Comparison of ENCODE assay signal across 8 cellular contexts in the genomic region with DNA sequence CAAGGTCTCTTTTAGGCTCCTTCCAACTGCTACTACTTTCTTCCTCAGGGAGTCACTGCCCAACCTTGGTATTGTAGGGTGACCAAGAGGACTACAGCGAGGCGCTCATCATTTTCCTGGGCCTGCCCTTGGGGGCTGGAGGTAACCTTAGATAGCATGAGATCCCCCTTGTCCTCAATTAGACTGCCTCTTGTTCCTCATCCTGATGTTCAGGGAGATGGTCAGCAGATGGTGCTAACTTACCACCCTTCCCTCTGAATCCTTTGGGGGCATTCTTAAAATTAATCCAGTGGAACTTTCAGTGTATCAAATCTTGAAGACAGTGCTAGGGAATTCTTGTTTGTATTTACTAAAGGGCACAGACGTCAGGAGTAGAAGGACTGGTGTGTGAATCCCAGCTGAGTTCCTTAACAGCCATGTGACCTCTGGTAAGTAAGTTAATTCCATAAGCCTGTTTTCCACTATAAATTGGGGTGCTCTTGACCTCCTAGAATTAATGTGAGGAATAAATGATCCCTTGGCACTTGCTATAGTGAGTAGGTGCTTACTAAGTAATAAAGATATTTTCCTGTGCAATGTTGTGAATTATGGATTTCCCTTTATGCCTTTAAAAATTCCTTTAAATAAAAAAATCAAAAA. TPM values are rescaled to one million over a fixed set of nuclear protein-coding genes. Genes with fewer than 3 reads are reported as not detected.
DNase-seq lines count a peak whose midpoint lies in the region; ATAC-seq and TF ChIP-seq lines count a peak whose summit lies in the region.

No MANE protein-coding gene starts in this region.

- no peaks in the 10 kb centered on the region for H3K4me1 ChIP-seq in hepatocyte (ENCODE audit: insufficient read depth)
- no peaks in the 10 kb centered on the region for H3K4me1 ChIP-seq in thoracic aorta (ENCODE audit: control insufficient read depth in 1 of 2, low read depth in 2 of 2)

- H4K20me1 ChIP-seq in hepatocyte (ENCODE audit: insufficient read depth, poor library complexity, severe bottlenecking): no peaks in the 10 kb centered on the region

- 13% methylated on average over 3 of the region's 3 CpGs for WGBS in hepatocyte (ENCODE audit: low lambda C conversion rate, missing lambda C conversion rate)

- no peak overlapping the region for H3K4me2 ChIP-seq in hepatocyte

- no peak for ATAC-seq in thoracic aorta (ENCODE audit: insufficient number of reproducible peaks, low FRiP score, low read depth)

- H3K27ac ChIP-seq in hepatocyte (no peak overlapping the region), thoracic aorta (no peak overlapping the region)

- TF ChIP-seq CTCF in WI38 (IDR thresholded peaks at IDR 0.05; ENCODE audit: low read depth, low read length) (peak; percentile 72), hepatocyte (IDR thresholded peaks at IDR 0.05; ENCODE audit: poor library complexity) (peak; percentile 93), thoracic aorta (IDR thresholded peaks at IDR 0.05) (peak; percentile 9)

- H3K9me3 ChIP-seq in hepatocyte (ENCODE audit: low read depth) (no peaks in the 10 kb centered on the region), thoracic aorta (no peaks in the 10 kb centered on the region)

- H3K79me2 ChIP-seq in hepatocyte: peaks cover 8% of the 10 kb centered on the region

- H2AFZ ChIP-seq in hepatocyte: no peak overlapping the region

- H3K4me3 ChIP-seq in WI38 (ENCODE audit: low read depth, low read length) (no peak overlapping the region), hepatocyte (no peak overlapping the region), thoracic aorta (no peak overlapping the region)

- H3K9me2 ChIP-seq in hepatocyte (replicated peaks; ENCODE audit: insufficient read depth): no peaks in the 10 kb centered on the region

- H3K36me3 ChIP-seq in hepatocyte (replicated peaks; ENCODE audit: insufficient read depth, low read depth) (no peaks in the 10 kb centered on the region), thoracic aorta (no peaks in the 10 kb centered on the region)

- H3K27me3 ChIP-seq in hepatocyte: no peaks in the 10 kb centered on the region
- no peaks in the 10 kb centered on the region for H3K27me3 ChIP-seq in thoracic aorta (replicated peaks; ENCODE audit: insufficient read depth)

- DNase-seq in stimulated activated CD4-positive, alpha-beta T cell treated with anti-CD3 and anti-CD28 coated beads, Interleukin-15, amount 100 ng/mL, for 24 hours: peak; percentile 9
- DNase-seq in stimulated activated CD4-positive, alpha-beta T cell treated with anti-CD3 and anti-CD28 coated beads, Interleukin-2, amount 100 ng/mL, for 24 hours: no peak
- DNase-seq in NCI-H146 treated with DMSO at 0.1 percent for 48 hours (lab: John Stamatoyannopoulos, UW; ENCODE audit: unreplicated experiment): peak; percentile 1
- peak; percentile 51 for DNase-seq in hepatocyte (ENCODE audit: low spot score)
- no peak for DNase-seq in thoracic aorta (ENCODE audit: low spot score)
- DNase-seq in stimulated activated naive CD4-positive, alpha-beta T cell treated with Interleukin-2 at 50 U/mL for 16 hours (lab: John Stamatoyannopoulos, UW): no peak
- DNase-seq in occipital lobe (lab: John Stamatoyannopoulos, UW): no peak

RNA-seq across cellular contexts. Expression of a gene that starts 4.1 kb away (rescaled TPM):
- total RNA-seq in hepatocyte: 53.4 and 53.5 TPM in 2 replicates
- polyA plus RNA-seq in hepatocyte: 20.0 and 33.8 TPM in 2 replicates
- total RNA-seq in thoracic aorta: 10 to 100 TPM; 19.8 to 50.5 TPM
- total RNA-seq in occipital lobe: 71.0 TPM

RNA-seq across cellular contexts. Expression of a gene that starts 22.1 kb away (rescaled TPM):
- total RNA-seq in hepatocyte (62.9 and 67.1 TPM in 2 replicates), thoracic aorta (10 to 100 TPM in 1 of 2 donors, 1 to 10 TPM in 1; 8.5 to 15.8 TPM), occipital lobe (0.31 TPM)
- 69.2 and 96.4 TPM in 2 replicates for polyA plus RNA-seq in hepatocyte

RNA-seq across cellular contexts. Expression of a gene that starts 55.6 kb away (rescaled TPM):
- 15.2 and 18.7 TPM in 2 replicates for total RNA-seq in hepatocyte
- polyA plus RNA-seq in hepatocyte: 13.6 and 17.5 TPM in 2 replicates
- 10 to 100 TPM; 18.5 to 26.7 TPM for total RNA-seq in thoracic aorta
- 19.7 TPM for total RNA-seq in occipital lobe

Comparison
In these comparisons a context has a peak if more than half of its experiments do, and no peak if none do; other contexts are left out.
1. DNase-seq: peak in stimulated activated CD4-positive, alpha-beta T cell treated with anti-CD3 and anti-CD28 coated beads, Interleukin-15, amount 100 ng/mL, for 24 hours (single experiment), NCI-H146 treated with DMSO at 0.1 percent for 48 hours (single experiment) and hepatocyte (single experiment); none in stimulated activated CD4-positive, alpha-beta T cell treated with anti-CD3 and anti-CD28 coated beads, Interleukin-2, amount 100 ng/mL, for 24 hours (0 of 2), thoracic aorta (single experiment), stimulated activated naive CD4-positive, alpha-beta T cell treated with Interleukin-2 at 50 U/mL for 16 hours (single experiment) and occipital lobe (single experiment).
2. CTCF ChIP-seq: peak in every context shown above with its lines; median percentile 93 in hepatocyte; 72 in WI38; 9 in thoracic aorta.